ENCODE assay signal across 1 cellular context in genomic region chr7:7595451-7595850, GRCh38.
TF ChIP-seq lines count a peak whose summit lies in the region.

No MANE protein-coding gene starts in this region.

TF ChIP-seq in HepG2, 621 proteins besides CTCF, POLR2A, EP300 and RAD21:
- no peak for TF ChIP-seq ZNF720 (CRISPR knock-in tag; IDR thresholded peaks at IDR 0.05)
- TF ChIP-seq MXD4 (CRISPR knock-in tag; IDR thresholded peaks at IDR 0.05) = no peak
- TF ChIP-seq ZNF567 (CRISPR knock-in tag; IDR thresholded peaks at IDR 0.05; ENCODE audit: borderline replicate concordance) = no peak
- TF ChIP-seq, protein P1, sequence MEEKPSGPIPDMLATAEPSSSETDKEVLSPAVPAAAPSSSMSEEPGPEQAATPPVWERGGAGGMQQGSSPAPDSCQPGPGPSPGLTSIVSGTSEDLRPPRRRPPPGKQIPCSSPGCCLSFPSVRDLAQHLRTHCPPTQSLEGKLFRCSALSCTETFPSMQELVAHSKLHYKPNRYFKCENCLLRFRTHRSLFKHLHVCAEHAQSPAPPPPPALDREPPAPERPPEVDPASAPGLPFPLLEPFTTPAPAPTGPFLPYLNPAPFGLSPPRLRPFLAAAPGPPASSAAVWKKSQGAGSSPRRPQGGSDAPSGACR (CRISPR knock-in tag; IDR thresholded peaks at IDR 0.05) = no peak
- TF ChIP-seq, protein P2, sequence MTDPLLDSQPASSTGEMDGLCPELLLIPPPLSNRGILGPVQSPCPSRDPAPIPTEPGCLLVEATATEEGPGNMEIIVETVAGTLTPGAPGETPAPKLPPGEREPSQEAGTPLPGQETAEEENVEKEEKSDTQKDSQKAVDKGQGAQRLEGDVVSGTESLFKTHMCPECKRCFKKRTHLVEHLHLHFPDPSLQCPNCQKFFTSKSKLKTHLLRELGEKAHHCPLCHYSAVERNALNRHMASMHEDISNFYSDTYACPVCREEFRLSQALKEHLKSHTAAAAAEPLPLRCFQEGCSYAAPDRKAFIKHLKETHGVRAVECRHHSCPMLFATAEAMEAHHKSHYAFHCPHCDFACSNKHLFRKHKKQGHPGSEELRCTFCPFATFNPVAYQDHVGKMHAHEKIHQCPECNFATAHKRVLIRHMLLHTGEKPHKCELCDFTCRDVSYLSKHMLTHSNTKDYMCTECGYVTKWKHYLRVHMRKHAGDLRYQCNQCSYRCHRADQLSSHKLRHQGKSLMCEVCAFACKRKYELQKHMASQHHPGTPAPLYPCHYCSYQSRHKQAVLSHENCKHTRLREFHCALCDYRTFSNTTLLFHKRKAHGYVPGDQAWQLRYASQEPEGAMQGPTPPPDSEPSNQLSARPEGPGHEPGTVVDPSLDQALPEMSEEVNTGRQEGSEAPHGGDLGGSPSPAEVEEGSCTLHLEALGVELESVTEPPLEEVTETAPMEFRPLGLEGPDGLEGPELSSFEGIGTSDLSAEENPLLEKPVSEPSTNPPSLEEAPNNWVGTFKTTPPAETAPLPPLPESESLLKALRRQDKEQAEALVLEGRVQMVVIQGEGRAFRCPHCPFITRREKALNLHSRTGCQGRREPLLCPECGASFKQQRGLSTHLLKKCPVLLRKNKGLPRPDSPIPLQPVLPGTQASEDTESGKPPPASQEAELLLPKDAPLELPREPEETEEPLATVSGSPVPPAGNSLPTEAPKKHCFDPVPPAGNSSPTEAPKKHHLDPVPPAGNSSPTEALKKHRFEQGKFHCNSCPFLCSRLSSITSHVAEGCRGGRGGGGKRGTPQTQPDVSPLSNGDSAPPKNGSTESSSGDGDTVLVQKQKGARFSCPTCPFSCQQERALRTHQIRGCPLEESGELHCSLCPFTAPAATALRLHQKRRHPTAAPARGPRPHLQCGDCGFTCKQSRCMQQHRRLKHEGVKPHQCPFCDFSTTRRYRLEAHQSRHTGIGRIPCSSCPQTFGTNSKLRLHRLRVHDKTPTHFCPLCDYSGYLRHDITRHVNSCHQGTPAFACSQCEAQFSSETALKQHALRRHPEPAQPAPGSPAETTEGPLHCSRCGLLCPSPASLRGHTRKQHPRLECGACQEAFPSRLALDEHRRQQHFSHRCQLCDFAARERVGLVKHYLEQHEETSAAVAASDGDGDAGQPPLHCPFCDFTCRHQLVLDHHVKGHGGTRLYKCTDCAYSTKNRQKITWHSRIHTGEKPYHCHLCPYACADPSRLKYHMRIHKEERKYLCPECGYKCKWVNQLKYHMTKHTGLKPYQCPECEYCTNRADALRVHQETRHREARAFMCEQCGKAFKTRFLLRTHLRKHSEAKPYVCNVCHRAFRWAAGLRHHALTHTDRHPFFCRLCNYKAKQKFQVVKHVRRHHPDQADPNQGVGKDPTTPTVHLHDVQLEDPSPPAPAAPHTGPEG (CRISPR knock-in tag; IDR thresholded peaks at IDR 0.05) = no peak
- no peak for TF ChIP-seq CCDC6 (CRISPR knock-in tag; IDR thresholded peaks at IDR 0.05)
- no peak for TF ChIP-seq ZC3H4 (CRISPR knock-in tag; IDR thresholded peaks at IDR 0.05; ENCODE audit: borderline replicate concordance)
- TF ChIP-seq ZNF775 (CRISPR knock-in tag; IDR thresholded peaks at IDR 0.05; ENCODE audit: borderline replicate concordance) = no peak
- no peak for TF ChIP-seq SETDB1 (CRISPR knock-in tag; IDR thresholded peaks at IDR 0.05; ENCODE audit: borderline replicate concordance)
- TF ChIP-seq, protein P3, sequence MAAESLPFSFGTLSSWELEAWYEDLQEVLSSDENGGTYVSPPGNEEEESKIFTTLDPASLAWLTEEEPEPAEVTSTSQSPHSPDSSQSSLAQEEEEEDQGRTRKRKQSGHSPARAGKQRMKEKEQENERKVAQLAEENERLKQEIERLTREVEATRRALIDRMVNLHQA (CRISPR knock-in tag; IDR thresholded peaks at IDR 0.05) = no peak
- TF ChIP-seq SMC3 (IDR thresholded peaks at IDR 0.05; ENCODE audit: low read length) = peak; percentile 11; the same call in 1 of the 2 replicates
- TF ChIP-seq ZMYM3 (CRISPR knock-in tag; IDR thresholded peaks at IDR 0.05) = no peak
- TF ChIP-seq STAG1 (CRISPR knock-in tag; IDR thresholded peaks at IDR 0.05) = peak; percentile 61
- TF ChIP-seq, protein P4, sequence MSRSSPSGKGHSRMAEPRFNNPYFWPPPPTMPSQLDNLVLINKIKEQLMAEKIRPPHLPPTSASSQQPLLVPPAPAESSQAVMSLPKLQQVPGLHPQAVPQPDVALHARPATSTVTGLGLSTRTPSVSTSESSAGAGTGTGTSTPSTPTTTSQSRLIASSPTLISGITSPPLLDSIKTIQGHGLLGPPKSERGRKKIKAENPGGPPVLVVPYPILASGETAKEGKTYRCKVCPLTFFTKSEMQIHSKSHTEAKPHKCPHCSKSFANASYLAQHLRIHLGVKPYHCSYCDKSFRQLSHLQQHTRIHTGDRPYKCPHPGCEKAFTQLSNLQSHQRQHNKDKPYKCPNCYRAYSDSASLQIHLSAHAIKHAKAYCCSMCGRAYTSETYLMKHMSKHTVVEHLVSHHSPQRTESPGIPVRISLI (CRISPR knock-in tag; IDR thresholded peaks at IDR 0.05; ENCODE audit: borderline replicate concordance) = no peak
- no peak for TF ChIP-seq SUZ12 (IDR thresholded peaks at IDR 0.05; ENCODE audit: low read depth, low read length)
- no peak for TF ChIP-seq ZNF232 (CRISPR knock-in tag; IDR thresholded peaks at IDR 0.05; ENCODE audit: borderline replicate concordance)
